ENCODE assay signal across 18 cellular contexts in the genomic region with DNA sequence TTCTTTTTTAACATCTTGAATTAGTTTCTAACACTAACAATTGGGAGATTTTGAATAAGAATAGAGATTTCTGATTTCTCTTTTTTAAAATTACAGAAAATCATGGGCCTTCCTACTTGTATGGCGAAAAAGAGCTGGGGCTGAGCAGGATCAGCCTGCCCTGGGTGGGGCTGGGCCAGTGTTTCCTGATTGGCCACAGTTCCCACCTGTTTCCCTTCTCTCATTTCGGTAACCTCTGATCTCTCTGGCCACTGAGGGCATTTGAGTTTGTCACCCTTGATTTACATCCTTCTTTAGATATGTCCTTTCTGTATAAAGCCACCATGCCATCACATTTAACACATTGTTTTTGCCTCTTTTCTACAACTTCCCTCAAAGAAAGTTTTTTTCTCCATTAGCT.
"Had no signal": no experiment of that assay in that cellular context is flagged by ENCODE, and none has a peak within 500 bp of the region (broad histone marks: within the 10 kb centered on the region; RNA-seq: fewer than 3 reads in every experiment).

No MANE protein-coding gene starts in this region.

- H3K9me3 Mint-ChIP-seq: activated CD8-positive, alpha-beta T cell treated with anti-CD3 and anti-CD28 coated beads for 36 hours; activated T-cell treated with anti-CD3 and anti-CD28 coated beads, Interleukin-2, amount 50 U/mL, for 24 hours; activated T-helper 2 cell treated with anti-CD3 and anti-CD28 coated beads, Interferon-gamma antibody, Interleukin-2, Interleukin-4, amounts not matched to agents 10 μg/mL and 5 μg/mL and 100 μg/mL, durations not matched to agents 14 hours and 24 hours and 36 hours had no signal

- H3K36me3 Mint-ChIP-seq: stimulated activated effector memory CD8-positive, alpha-beta T cell treated with anti-CD3 and anti-CD28 coated beads, Interleukin-12 subunit alpha, Interleukin-12 subunit beta, amount 100 ng/mL, for 72 hours had no signal

- H3K27ac ChIP-seq: colonic mucosa had no signal

- H3K36me3 ChIP-seq: colonic mucosa had no signal

- H3K4me1 Mint-ChIP-seq: activated naive CD8-positive, alpha-beta T cell treated with anti-CD3 and anti-CD28 coated beads, Interleukin-2, amount 10 ng/mL, durations not matched to agents 7 days and 5 days; memory B cell had no signal

- H3K4me3 Mint-ChIP-seq: activated CD8-positive, alpha-beta T cell treated with anti-CD3 and anti-CD28 coated beads for 36 hours; activated naive CD8-positive, alpha-beta T cell treated with anti-CD3 and anti-CD28 coated beads, Interleukin-2, amount 10 ng/mL, durations not matched to agents 7 days and 5 days; activated T-cell treated with anti-CD3 and anti-CD28 coated beads, Interleukin-2, amount 50 U/mL, for 24 hours; memory B cell; naive thymus-derived CD4-positive, alpha-beta T cell; stimulated activated effector memory CD8-positive, alpha-beta T cell treated with anti-CD3 and anti-CD28 coated beads, Interleukin-12 subunit alpha, Interleukin-12 subunit beta, amount 100 ng/mL, for 72 hours had no signal

- H3K27me3 Mint-ChIP-seq: activated CD8-positive, alpha-beta T cell treated with anti-CD3 and anti-CD28 coated beads for 36 hours; activated T-cell treated with anti-CD3 and anti-CD28 coated beads, Interleukin-2, amount 50 U/mL, for 24 hours; memory B cell had no signal

- H3K9me3 ChIP-seq: colonic mucosa had no signal

- H3K27ac Mint-ChIP-seq: activated CD8-positive, alpha-beta T cell treated with anti-CD3 and anti-CD28 coated beads for 36 hours; activated naive CD8-positive, alpha-beta T cell treated with anti-CD3 and anti-CD28 coated beads, Interleukin-2, amount 10 ng/mL, durations not matched to agents 7 days and 5 days; activated T-cell treated with anti-CD3 and anti-CD28 coated beads, Interleukin-2, amount 50 U/mL, for 24 hours; activated T-helper 2 cell treated with anti-CD3 and anti-CD28 coated beads, Interferon-gamma antibody, Interleukin-2, Interleukin-4, amounts not matched to agents 10 μg/mL and 5 μg/mL and 100 μg/mL, durations not matched to agents 14 hours and 24 hours and 36 hours; memory B cell; stimulated activated effector memory CD8-positive, alpha-beta T cell treated with anti-CD3 and anti-CD28 coated beads, Interleukin-12 subunit alpha, Interleukin-12 subunit beta, amount 100 ng/mL, for 72 hours had no signal

- H3K27me3 ChIP-seq: colonic mucosa had no signal

- ATAC-seq: activated CD8-positive, alpha-beta T cell treated with anti-CD3 and anti-CD28 coated beads for 36 hours; esophagus mucosa; naive thymus-derived CD4-positive, alpha-beta T cell; right cardiac atrium; stimulated activated effector memory CD8-positive, alpha-beta T cell treated with anti-CD3 and anti-CD28 coated beads, Interleukin-12 subunit alpha, Interleukin-12 subunit beta, amount 100 ng/mL, for 72 hours had no signal

- H3K4me2 ChIP-seq: smooth muscle cell had no signal

- H3K4me3 ChIP-seq: colonic mucosa, smooth muscle cell had no signal

- H3K4me1 ChIP-seq: colonic mucosa had no signal

- DNase-seq: activated CD4-positive, alpha-beta T cell treated with anti-CD3 and anti-CD28 coated beads for 48 hours; activated CD4-positive, CD25-positive, alpha-beta regulatory T cell; activated CD8-positive, alpha-beta T cell treated with anti-CD3 and anti-CD28 coated beads for 36 hours; activated naive CD4-positive, alpha-beta T cell treated with Interleukin-2 at 50 U/mL for 16 hours; activated naive CD8-positive, alpha-beta T cell treated with anti-CD3 and anti-CD28 coated beads, Interleukin-2, amount 10 ng/mL, durations not matched to agents 7 days and 5 days; activated T-cell treated with anti-CD3 and anti-CD28 coated beads, Interleukin-2, amount 50 U/mL, for 24 hours; colonic mucosa; effector CD4-positive, alpha-beta T cell; naive thymus-derived CD4-positive, alpha-beta T cell; stimulated activated CD4-positive, alpha-beta T cell treated with anti-CD3 and anti-CD28 coated beads, Interleukin-4, amount 100 ng/mL, for 24 hours; T-helper 1 cell; T-helper 9 cell had no signal
